Comparison of ENCODE assay signal across 8 cellular contexts in the genomic region with DNA sequence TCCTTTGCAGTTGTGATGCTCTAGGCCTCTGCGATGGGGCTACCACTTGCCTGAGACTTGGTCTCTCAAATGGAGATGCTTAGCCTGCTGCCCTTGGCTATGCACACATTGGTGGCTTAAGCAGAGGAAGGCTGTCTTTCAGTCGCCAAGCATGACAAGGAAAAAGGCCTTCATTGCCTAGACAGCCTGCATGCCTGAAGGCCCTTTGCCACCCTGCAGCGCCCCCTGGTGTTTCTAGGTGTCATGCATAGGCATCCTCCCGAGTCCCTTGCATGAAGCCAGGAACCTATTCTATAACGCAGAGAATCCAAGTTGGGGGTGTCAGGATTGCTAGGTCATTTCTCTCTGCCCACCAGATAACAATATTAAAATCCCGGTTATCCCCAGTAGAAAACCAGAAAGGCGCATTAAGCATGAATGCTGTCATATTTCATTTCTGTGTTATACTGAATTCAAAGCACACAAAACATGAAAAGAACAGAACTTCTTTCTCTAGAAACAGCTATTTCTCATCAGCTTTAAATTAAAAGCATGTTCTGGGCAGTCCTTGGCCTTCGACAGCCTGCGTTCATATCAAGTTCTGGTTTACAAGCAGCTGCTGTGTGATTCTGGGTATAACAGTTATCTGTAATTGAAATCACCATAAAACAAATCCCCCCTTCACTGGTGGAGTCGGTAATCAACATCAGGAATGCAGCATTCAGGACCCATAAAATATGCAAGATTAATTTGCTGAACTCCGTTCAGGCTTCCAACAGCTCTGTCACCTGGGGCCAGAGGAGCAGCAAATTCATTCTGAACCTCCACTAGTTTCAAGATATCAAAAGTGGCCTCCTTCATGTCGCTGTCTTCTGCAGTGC. TPM values are rescaled to one million over a fixed set of nuclear protein-coding genes. Genes with fewer than 3 reads are reported as not detected.
DNase-seq lines count a peak whose midpoint lies in the region; TF ChIP-seq lines count a peak whose summit lies in the region.

No MANE protein-coding gene starts in this region.

- H3K4me3 ChIP-seq in HFF-Myc (replicated peaks; ENCODE audit: low read depth, low read length) (no peak overlapping the region), testis (no peak overlapping the region)

- TF ChIP-seq POLR2A in testis (IDR thresholded peaks at IDR 0.05), result no peak

- H3K27ac Mint-ChIP-seq in T-helper 2 cell treated with Interferon-gamma antibody and Interleukin-4, amounts not matched to agents 5 μg/mL and 100 μg/mL, for 36 hours, result no peak overlapping the region

- no peak overlapping the region for H3K27ac ChIP-seq in testis

- H3K9me3 Mint-ChIP-seq in T-helper 2 cell treated with Interferon-gamma antibody and Interleukin-4, amounts not matched to agents 5 μg/mL and 100 μg/mL, for 36 hours, result no peaks in the 10 kb centered on the region

- peak; percentile 1 for DNase-seq in activated T-cell treated with anti-CD3 and anti-CD28 coated beads for 24 hours (ENCODE audit: low read depth)
- DNase-seq in activated T-cell treated with anti-CD3 and anti-CD28 coated beads, Interleukin-2, amount 50 U/mL, for 1 hour, result no peak
- DNase-seq in HFF-Myc (ENCODE audit: extremely low read depth, low read depth), result peak; percentile 20
- peak; percentile 56 for DNase-seq in NCI-H1105 (lab: John Stamatoyannopoulos, UW)
- peak; percentile 19 for DNase-seq in T-helper 2 cell treated with Interferon-gamma antibody and Interleukin-4, amounts not matched to agents 5 μg/mL and 100 μg/mL, for 36 hours (ENCODE audit: low spot score)
- peak; percentile 24 to 51 for DNase-seq in dermis microvascular lymphatic vessel endothelial cell (ENCODE audit: low read depth in 2 of 2)
- peak; percentile 82 for DNase-seq in medulla oblongata (ENCODE audit: extremely low spot score)
- peak; percentile 91 for DNase-seq in testis

- intact Hi-C loops in testis (cut with DNase I; ENCODE audit: low total_unique reads), result no loop called here

- no peaks in the 10 kb centered on the region for H3K36me3 ChIP-seq in testis (ENCODE audit: low read depth, missing control alignments)

- peak; percentile 93 for TF ChIP-seq CTCF in HFF-Myc (IDR thresholded peaks at IDR 0.05; ENCODE audit: low read depth, low read length, missing control alignments)
- TF ChIP-seq CTCF in testis (IDR thresholded peaks at IDR 0.05), result peak in 2 of 3 experiments; percentile 51 to 72

- no peaks in the 10 kb centered on the region for H3K9me3 ChIP-seq in testis

- H3K27me3 Mint-ChIP-seq in T-helper 2 cell treated with Interferon-gamma antibody and Interleukin-4, amounts not matched to agents 5 μg/mL and 100 μg/mL, for 36 hours (ENCODE audit: low read depth), result no peaks in the 10 kb centered on the region

- no peaks in the 10 kb centered on the region for H3K4me1 ChIP-seq in testis

- no peak overlapping the region for H3K4me3 Mint-ChIP-seq in T-helper 2 cell treated with Interferon-gamma antibody and Interleukin-4, amounts not matched to agents 5 μg/mL and 100 μg/mL, for 36 hours

- H3K4me1 Mint-ChIP-seq in T-helper 2 cell treated with Interferon-gamma antibody and Interleukin-4, amounts not matched to agents 5 μg/mL and 100 μg/mL, for 36 hours (ENCODE audit: low read depth), result no peaks in the 10 kb centered on the region

- whole genome bisulfite sequencing in testis, 2 donors, result 27 to 31% methylated on average over 11 to 12 of the region's 12 CpGs

- no peaks in the 10 kb centered on the region for H3K27me3 ChIP-seq in testis

- H3K36me3 Mint-ChIP-seq in T-helper 2 cell treated with Interferon-gamma antibody and Interleukin-4, amounts not matched to agents 5 μg/mL and 100 μg/mL, for 36 hours (ENCODE audit: low read depth), result no peaks in the 10 kb centered on the region

RNA-seq across cellular contexts. Expression of gene TRPC7, which starts 59.7 kb away (rescaled TPM):
- total RNA-seq in dermis microvascular lymphatic vessel endothelial cell, result not detected in 2 replicates
- total RNA-seq in testis, result 1 to 10 TPM; 1.2 to 2.8 TPM
- polyA plus RNA-seq in testis (ENCODE audit: insufficient read depth, low read depth, low replicate concordance), result 3.3 TPM
